Comparison of ENCODE assay signal across 8 cellular contexts in genomic region chr1:43836267-43836951, GRCh38.
DNase-seq lines count a peak whose midpoint lies in the region; ATAC-seq and TF ChIP-seq lines count a peak whose summit lies in the region.

No MANE protein-coding gene starts in this region.

- peak; percentile 18 to 83 (median 64) for DNase-seq in CD8-positive, alpha-beta memory T cell
- DNase-seq in NCI-H146 (lab: John Stamatoyannopoulos, UW) (peak; percentile 88), T-helper 22 cell (ENCODE audit: low read depth) (peak; percentile 4), body of pancreas (peak; percentile 40 to 72 (median 60)), psoas muscle (peak; percentile 33 to 63), GDM1 (lab: John Stamatoyannopoulos, UW) (no peak)

- H3K4me1 Mint-ChIP-seq in CD8-positive, alpha-beta memory T cell = peaks cover 18 to 47% (median 46%) of the 10 kb centered on the region in 3 donors

- H3K27me3 ChIP-seq in CD8-positive, alpha-beta memory T cell (ENCODE audit: insufficient read depth, low read length, poor library complexity, severe bottlenecking) = no peaks in the 10 kb centered on the region
- H3K27me3 ChIP-seq in body of pancreas (no peaks in the 10 kb centered on the region), psoas muscle (ENCODE audit: insufficient read depth in 3 of 3, low read length in 2 of 3) (no peaks in the 10 kb centered on the region)

- peaks cover 12 to 42% (median 22%) of the 10 kb centered on the region in 3 donors for H3K36me3 Mint-ChIP-seq in CD8-positive, alpha-beta memory T cell

- POLR2A ChIA-PET in CD8-positive, alpha-beta memory T cell (lab: Charles Lee) = no interaction called here

- H3K4me3 ChIP-seq in CD8-positive, alpha-beta memory T cell (ENCODE audit: low read length) = no peak overlapping the region
- no peak overlapping the region for H3K4me3 ChIP-seq in body of pancreas
- H3K4me3 ChIP-seq in psoas muscle = no peak overlapping the region

- no peak overlapping the region for H3K27ac ChIP-seq in CD8-positive, alpha-beta memory T cell (ENCODE audit: low read depth, low read length)
- no peak overlapping the region for H3K27ac ChIP-seq in body of pancreas
- no peak overlapping the region for H3K27ac ChIP-seq in psoas muscle

- H3K4me3 Mint-ChIP-seq in CD8-positive, alpha-beta memory T cell = no peak overlapping the region

- peaks cover 14% of the 10 kb centered on the region for H3K4me1 ChIP-seq in CD8-positive, alpha-beta memory T cell (ENCODE audit: insufficient read depth, low read length)
- no peaks in the 10 kb centered on the region for H3K4me1 ChIP-seq in body of pancreas
- peaks cover 10% of the 10 kb centered on the region for H3K4me1 ChIP-seq in psoas muscle

- CTCF ChIA-PET in CD8-positive, alpha-beta memory T cell (lab: Charles Lee) = no interaction called here

- WGBS in body of pancreas, 2 donors = 49 to 56% methylated on average over 6 of the region's 6 CpGs
- 47 to 56% (median 52%) methylated on average over 6 of the region's 6 CpGs for WGBS in psoas muscle, 3 donors

- no peak for TF ChIP-seq POLR2A in body of pancreas (IDR thresholded peaks at IDR 0.05)

- no peaks in the 10 kb centered on the region for H3K9me3 Mint-ChIP-seq in CD8-positive, alpha-beta memory T cell

- ATAC-seq in GM21737 (IDR thresholded peaks at IDR 0.05; ENCODE audit: unreplicated experiment) (peak; percentile 49), body of pancreas (no peak), psoas muscle (peak; percentile 34 to 70 (median 52)), GM21528 (IDR thresholded peaks at IDR 0.05; ENCODE audit: low FRiP score, unreplicated experiment) (no peak)

- H3K27me3 Mint-ChIP-seq in CD8-positive, alpha-beta memory T cell = no peaks in the 10 kb centered on the region

- no peaks in the 10 kb centered on the region for H3K9me3 ChIP-seq in CD8-positive, alpha-beta memory T cell (ENCODE audit: low read length)
- H3K9me3 ChIP-seq in body of pancreas (no peaks in the 10 kb centered on the region), psoas muscle (no peaks in the 10 kb centered on the region)

- H3K27ac Mint-ChIP-seq in CD8-positive, alpha-beta memory T cell = peak overlapping the region in 4 of 8 donors; percentile 53 to 79 (median 68)

- H3K36me3 ChIP-seq in CD8-positive, alpha-beta memory T cell (ENCODE audit: insufficient read depth, low read length) = peaks cover 5% of the 10 kb centered on the region
- H3K36me3 ChIP-seq in body of pancreas (replicated peaks in 1 of 2; ENCODE audit: insufficient read depth in 1 of 2, low read depth in 2 of 2) = no peaks in the 10 kb centered on the region
- peaks cover 0 to 18% of the 10 kb centered on the region in 2 donors for H3K36me3 ChIP-seq in psoas muscle (ENCODE audit: insufficient read depth in 1 of 2, low read depth in 1 of 2)

- intact Hi-C loops in body of pancreas (cut with DNase I) = no loop called here
- intact Hi-C loops in psoas muscle (cut with DNase I) = loop anchor here in 1 of 2 donors (5.0 kb wide), 1 partner anchor 96 kb away; the partner anchor contains the start of gene ARTN

- TF ChIP-seq CTCF in body of pancreas (IDR thresholded peaks at IDR 0.05) = no peak
- TF ChIP-seq CTCF in psoas muscle (IDR thresholded peaks at IDR 0.05) = no peak

Comparison
In these comparisons a context has a peak if more than half of its experiments do, and no peak if none do; other contexts are left out.
1. ATAC-seq: peak in GM21737 (single experiment) and psoas muscle (4 of 4); none in body of pancreas (single experiment) and GM21528 (single experiment).